In the genomic region with DNA sequence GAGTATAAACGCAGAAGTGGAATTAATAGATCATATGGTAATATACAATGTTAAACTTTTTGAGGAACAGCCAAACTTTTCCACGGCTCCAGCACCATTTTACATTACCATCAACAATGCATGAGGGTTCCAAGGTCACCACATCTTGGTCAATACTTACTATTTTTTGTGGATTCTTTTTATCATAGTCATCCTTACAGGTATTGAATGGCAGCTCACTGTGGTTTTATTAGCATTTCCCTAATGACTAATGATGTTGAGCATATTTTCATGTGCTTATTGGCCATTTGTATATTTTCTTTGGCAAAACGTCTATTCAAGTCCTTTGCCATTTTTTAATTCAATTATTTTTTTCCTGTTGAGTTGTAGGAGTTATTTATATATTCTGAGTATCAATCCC, we compare ENCODE assay signal across 12 cellular contexts.
"Had no signal": no experiment of that assay in that cellular context is flagged by ENCODE, and none has a peak within 500 bp of the region (broad histone marks: within the 10 kb centered on the region; RNA-seq: fewer than 3 reads in every experiment).

No MANE protein-coding gene starts in this region.

- H3K9me3 ChIP-seq: sigmoid colon had no signal

- H3K27me3 ChIP-seq: dorsolateral prefrontal cortex, sigmoid colon had no signal

- DNase-seq: activated CD4-positive, alpha-beta T cell treated with anti-CD3 and anti-CD28 coated beads, Interleukin-2, amount 10 ng/mL, durations not matched to agents 24 days and 14 days; activated CD4-positive, CD25-positive, alpha-beta regulatory T cell; activated gamma-delta T cell treated with Interleukin-2 at 50 U/mL for 16 hours; activated naive CD8-positive, alpha-beta T cell treated with anti-CD3 and anti-CD28 coated beads, Interleukin-2, amount 10 ng/mL, durations not matched to agents 7 days and 5 days; dorsolateral prefrontal cortex; endodermal cell; glutamatergic neuron; hypothalamus; sigmoid colon; stimulated activated CD4-positive, alpha-beta T cell treated with anti-CD3 and anti-CD28 coated beads, Interleukin-1b, Interleukin-23, amount 100 ng/mL, for 48 hours had no signal

- H3K27me3 Mint-ChIP-seq: activated CD4-positive, alpha-beta T cell treated with anti-CD3 and anti-CD28 coated beads, Interleukin-2, amount 10 ng/mL, durations not matched to agents 24 days and 14 days; activated naive CD8-positive, alpha-beta T cell treated with anti-CD3 and anti-CD28 coated beads, Interleukin-2, amount 10 ng/mL, durations not matched to agents 7 days and 5 days had no signal

- H3K4me1 ChIP-seq: sigmoid colon had no signal

- H3K4me1 Mint-ChIP-seq: activated CD4-positive, alpha-beta T cell treated with anti-CD3 and anti-CD28 coated beads, Interleukin-2, amount 10 ng/mL, durations not matched to agents 24 days and 14 days; activated naive CD8-positive, alpha-beta T cell treated with anti-CD3 and anti-CD28 coated beads, Interleukin-2, amount 10 ng/mL, durations not matched to agents 7 days and 5 days; endodermal cell; mesothelial cell of epicardium had no signal

- H3K9me3 Mint-ChIP-seq: activated CD4-positive, alpha-beta T cell treated with anti-CD3 and anti-CD28 coated beads, Interleukin-2, amount 10 ng/mL, durations not matched to agents 24 days and 14 days; activated naive CD8-positive, alpha-beta T cell treated with anti-CD3 and anti-CD28 coated beads, Interleukin-2, amount 10 ng/mL, durations not matched to agents 7 days and 5 days; endodermal cell; T-helper 2 cell treated with Interferon-gamma antibody and Interleukin-4, amounts not matched to agents 5 μg/mL and 100 μg/mL, for 36 hours had no signal

- H3K27ac Mint-ChIP-seq: activated CD4-positive, alpha-beta T cell treated with anti-CD3 and anti-CD28 coated beads, Interleukin-2, amount 10 ng/mL, durations not matched to agents 24 days and 14 days; activated naive CD8-positive, alpha-beta T cell treated with anti-CD3 and anti-CD28 coated beads, Interleukin-2, amount 10 ng/mL, durations not matched to agents 7 days and 5 days; endodermal cell; mesothelial cell of epicardium; T-helper 2 cell treated with Interferon-gamma antibody and Interleukin-4, amounts not matched to agents 5 μg/mL and 100 μg/mL, for 36 hours had no signal

- H3K27ac ChIP-seq: sigmoid colon had no signal

- H3K4me3 Mint-ChIP-seq: activated CD4-positive, alpha-beta T cell treated with anti-CD3 and anti-CD28 coated beads, Interleukin-2, amount 10 ng/mL, durations not matched to agents 24 days and 14 days; activated naive CD8-positive, alpha-beta T cell treated with anti-CD3 and anti-CD28 coated beads, Interleukin-2, amount 10 ng/mL, durations not matched to agents 7 days and 5 days; endodermal cell; mesothelial cell of epicardium; T-helper 2 cell treated with Interferon-gamma antibody and Interleukin-4, amounts not matched to agents 5 μg/mL and 100 μg/mL, for 36 hours had no signal

- H3K4me3 ChIP-seq: dorsolateral prefrontal cortex, sigmoid colon had no signal
